ENCODE assay signal across 28 cellular contexts in the genomic region with DNA sequence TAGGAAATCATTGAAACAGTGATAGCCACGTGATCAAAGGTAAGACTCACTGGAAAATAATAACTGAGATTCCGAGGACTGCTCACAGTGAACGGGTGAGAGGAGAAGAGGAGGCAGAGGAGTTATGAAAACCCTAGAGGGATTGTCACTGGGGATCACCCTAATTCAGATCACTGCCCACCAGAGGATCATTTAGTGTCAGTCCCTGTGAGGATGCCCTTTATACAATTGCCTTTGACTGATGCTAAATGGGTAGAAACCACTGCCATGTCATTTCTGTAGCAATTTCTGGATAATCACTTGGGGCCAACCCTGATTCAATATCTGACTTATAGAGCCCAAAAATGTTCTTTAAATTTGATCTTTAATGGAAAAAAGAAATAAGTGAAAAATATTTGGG. TPM values are rescaled to one million over a fixed set of nuclear protein-coding genes. Genes with fewer than 3 reads are reported as not detected.
"Had no signal": no experiment of that assay in that cellular context is flagged by ENCODE, and none has a peak within 500 bp of the region (broad histone marks: within the 10 kb centered on the region; RNA-seq: fewer than 3 reads in every experiment).

No MANE protein-coding gene starts in this region.

- H3K27ac Mint-ChIP-seq: activated CD4-positive, alpha-beta memory T cell treated with anti-CD3 and anti-CD28 coated beads for 36 hours; activated naive CD8-positive, alpha-beta T cell; brain; WTC11 had no signal

- H3K9me3 ChIP-seq: ascending aorta, breast epithelium, colonic mucosa, esophagus squamous epithelium, gastroesophageal sphincter had no signal

- H3K36me3 ChIP-seq: ascending aorta, breast epithelium, cardiac muscle cell, colonic mucosa, esophagus squamous epithelium, gastroesophageal sphincter had no signal

- H3K4me1 ChIP-seq: ascending aorta, breast epithelium, colonic mucosa, esophagus squamous epithelium, gastroesophageal sphincter had no signal

- H3K4me3 Mint-ChIP-seq: activated CD4-positive, alpha-beta memory T cell treated with anti-CD3 and anti-CD28 coated beads for 36 hours; activated naive CD8-positive, alpha-beta T cell; brain; WTC11 had no signal

- H3K27ac ChIP-seq: ascending aorta, breast epithelium, cardiac muscle cell, colonic mucosa, epithelial cell of prostate, esophagus squamous epithelium, gastroesophageal sphincter, VCaP had no signal

- ATAC-seq: gastroesophageal sphincter, WTC11 had no signal

- H3K4me1 Mint-ChIP-seq: WTC11 had no signal

- DNase-seq: activated CD4-positive, alpha-beta memory T cell treated with anti-CD3 and anti-CD28 coated beads for 36 hours; activated CD4-positive, alpha-beta T cell treated with anti-CD3 and anti-CD28 coated beads for 1 hour; activated CD4-positive, alpha-beta T cell treated with anti-CD3 and anti-CD28 coated beads for 48 hours; activated CD4-positive, alpha-beta T cell treated with anti-CD3 and anti-CD28 coated beads, Interleukin-2, amount 50 U/mL, for 1 hour; activated CD8-positive, alpha-beta memory T cell treated with anti-CD3 and anti-CD28 coated beads for 24 hours; activated effector memory CD4-positive, alpha-beta T cell treated with Interleukin-2 at 50 U/mL for 16 hours; activated gamma-delta T cell treated with Interleukin-2 at 50 U/mL for 16 hours; activated naive CD4-positive, alpha-beta T cell treated with anti-CD3 and anti-CD28 coated beads, Interleukin-2, amount 50 U/mL, for 16 hours; activated naive CD4-positive, alpha-beta T cell treated with Interleukin-2 at 50 U/mL for 16 hours; activated T-cell treated with anti-CD3 and anti-CD28 coated beads, Interleukin-2, amount 50 U/mL, for 1 hour; activated T-cell treated with anti-CD3 and anti-CD28 coated beads, Interleukin-2, amount 50 U/mL, for 48 hours; central memory CD4-positive, alpha-beta T cell; cerebellar nuclear complex; colonic mucosa; effector CD8-positive, alpha-beta T cell; esophagus squamous epithelium; foreskin melanocyte; T-helper 2 cell had no signal

- H3K27me3 ChIP-seq: ascending aorta, breast epithelium, cardiac muscle cell, colonic mucosa had no signal

- H3K4me3 ChIP-seq: ascending aorta, breast epithelium, cardiac muscle cell, colonic mucosa, esophagus squamous epithelium, gastroesophageal sphincter had no signal

- H3K9me3 Mint-ChIP-seq: activated CD4-positive, alpha-beta memory T cell treated with anti-CD3 and anti-CD28 coated beads for 36 hours; WTC11 had no signal

- H3K27me3 Mint-ChIP-seq: activated naive CD8-positive, alpha-beta T cell; brain had no signal

- H3K36me3 Mint-ChIP-seq: activated CD4-positive, alpha-beta memory T cell treated with anti-CD3 and anti-CD28 coated beads for 36 hours; activated naive CD8-positive, alpha-beta T cell; brain; WTC11 had no signal

RNA-seq across cellular contexts. Expression of gene VAV3, which starts 14.1 kb away (rescaled TPM):
- total RNA-seq: fibroblast of lung had no signal
- polyA plus RNA-seq: fibroblast of lung had no signal
